In genomic region chr16:57045694-57046381, GRCh38 we compare ENCODE assay signal across 8 cellular contexts. TPM values are rescaled to one million over a fixed set of nuclear protein-coding genes. Genes with fewer than 3 reads are reported as not detected.
A peak's percentile ranks its signal among the peaks of the same experiment; 100 is the strongest.
DNase-seq lines count a peak whose midpoint lies in the region; ATAC-seq lines count a peak whose summit lies in the region.

No MANE protein-coding gene starts in this region.

- no peak overlapping the region for H3K27ac ChIP-seq in caudate nucleus (ENCODE audit: low read depth, low read length)

- ATAC-seq in GM19395 (IDR thresholded peaks at IDR 0.05; ENCODE audit: unreplicated experiment), result no peak

- peak in 4 of 6 experiments; percentile 11 to 30 (median 20) for DNase-seq in stimulated activated naive CD4-positive, alpha-beta T cell (lab: John Stamatoyannopoulos, UW)
- no peak for DNase-seq in stimulated activated naive CD4-positive, alpha-beta T cell treated with Interleukin-2 at 50 U/mL for 16 hours (lab: John Stamatoyannopoulos, UW)
- DNase-seq in RPMI7951 (ENCODE audit: low read depth) (peak; percentile 31), caudate nucleus (lab: John Stamatoyannopoulos, UW) (peak in 54 of 61 donors; percentile 4 to 76 (median 32)), islet precursor cell (peak; percentile 87), LoVo (ENCODE audit: low spot score) (no peak)
- DNase-seq in stimulated activated CD8-positive, alpha-beta memory T cell treated with anti-CD3 and anti-CD28 coated beads, Interleukin-4, amount 100 ng/mL, for 24 hours (ENCODE audit: low read depth), result peak; percentile 35

RNA-seq across cellular contexts. Expression of gene CPNE2, which starts 46.5 kb away (rescaled TPM):
- total RNA-seq in RPMI7951 (2014; rRNA removed; shearing (Covaris generic)), result 61.8 and 93.1 TPM in 2 replicates

RNA-seq across cellular contexts. Expression of gene NLRC5, which starts 56.5 kb away (rescaled TPM):
- 15.0 and 16.1 TPM in 2 replicates for total RNA-seq in RPMI7951 (2014; rRNA removed; shearing (Covaris generic))

Comparison
In these comparisons a context has a peak if more than half of its experiments do, and no peak if none do; other contexts are left out.
1. DNase-seq: peak in stimulated activated naive CD4-positive, alpha-beta T cell (4 of 6), RPMI7951 (single experiment), caudate nucleus (54 of 61), islet precursor cell (single experiment) and stimulated activated CD8-positive, alpha-beta memory T cell treated with anti-CD3 and anti-CD28 coated beads, Interleukin-4, amount 100 ng/mL, for 24 hours (single experiment); none in stimulated activated naive CD4-positive, alpha-beta T cell treated with Interleukin-2 at 50 U/mL for 16 hours (single experiment) and LoVo (single experiment).